18 cellular contexts compared by ENCODE assay signal in genomic region chr1:155919801-155920200, GRCh38. TPM values are rescaled to one million over a fixed set of nuclear protein-coding genes. Genes with fewer than 3 reads are reported as not detected.
DNase-seq lines count a peak whose midpoint lies in the region; ATAC-seq, FAIRE-seq and TF ChIP-seq lines count a peak whose summit lies in the region.
"Had no signal": no experiment of that assay in that cellular context is flagged by ENCODE, and none has a peak within 500 bp of the region (broad histone marks: within the 10 kb centered on the region; RNA-seq: fewer than 3 reads in every experiment).

No MANE protein-coding gene starts in this region.

- CTCF ChIA-PET in HepG2 (lab: Yijun Ruan, JAX; ENCODE audit: low intra/inter-chr PET ratio, low total read pairs), result no interaction called here

- 100% methylated on average over 2 of the region's 2 CpGs for WGBS in HepG2 (ENCODE audit: low lambda C conversion rate)
- 100% methylated on average over 2 of the region's 2 CpGs for WGBS in right lobe of liver (ENCODE audit: insufficient coverage, low coverage, low lambda C conversion rate, missing lambda C conversion rate)

- H3K27ac ChIP-seq in HepG2 (ENCODE audit: extremely low read length, insufficient read depth, low read length) (no peak overlapping the region), right lobe of liver (no peak overlapping the region)
- H3K27ac ChIP-seq: BLaER1 had no signal

- H3K9ac ChIP-seq in HepG2 (ENCODE audit: insufficient read depth, low read depth, low read length), result no peak overlapping the region
- H3K9ac ChIP-seq: BLaER1 had no signal

- DNase-seq in HepG2 (ENCODE audit: low spot score) (no peak), right lobe of liver (no peak), ureter (ENCODE audit: low spot score) (no peak)
- DNase-seq: 8988T; CD4-positive, alpha-beta memory T cell; DMS153; DMS79; GDM1; H9 had no signal

- H3K9me3 ChIP-seq in HepG2 (ENCODE audit: low read length) (no peaks in the 10 kb centered on the region), right lobe of liver (no peaks in the 10 kb centered on the region)
- H3K9me3 ChIP-seq: BLaER1 had no signal

- no peaks in the 10 kb centered on the region for H4K20me1 ChIP-seq in HepG2 (ENCODE audit: insufficient read depth, low read length)

- no peaks in the 10 kb centered on the region for H3K79me2 ChIP-seq in HepG2 (ENCODE audit: insufficient read depth, low read length)

- H3K4me1 ChIP-seq in HepG2 (ENCODE audit: insufficient read depth, low read length) (no peaks in the 10 kb centered on the region), right lobe of liver (no peaks in the 10 kb centered on the region)
- H3K4me1 ChIP-seq: BLaER1 had no signal

- no peak for ATAC-seq in HepG2
- ATAC-seq in right lobe of liver, result no peak
- no peak for ATAC-seq in GM18907 (IDR thresholded peaks at IDR 0.05; ENCODE audit: unreplicated experiment)

- H3K4me3 ChIP-seq in HepG2 (replicated peaks in 1 of 3; ENCODE audit: insufficient read depth in 1 of 3, low read depth in 2 of 3, low read length in 3 of 3), result no peak overlapping the region
- H3K4me3 ChIP-seq in right lobe of liver, result no peak overlapping the region
- H3K4me3 ChIP-seq: BLaER1 had no signal

- no peak overlapping the region for H3K4me2 ChIP-seq in HepG2 (ENCODE audit: low read depth, low read length)
- H3K4me2 ChIP-seq: BLaER1 had no signal

- no peak for FAIRE-seq in HepG2 (lab: Jason Lieb, UNC)
- FAIRE-seq: GM19239, H1, HTR-8/SVneo had no signal

- BruUV-seq in HepG2 (replicated peaks; lab: Mats Ljungman, UMichigan), result no TSS peak

- no peak for TF ChIP-seq CTCF in HepG2 (CRISPR knock-in tag; IDR thresholded peaks at IDR 0.05)
- no peak for TF ChIP-seq CTCF in right lobe of liver (IDR thresholded peaks at IDR 0.05)

- TF ChIP-seq POLR2A in HepG2 (IDR thresholded peaks at IDR 0.05; ENCODE audit: insufficient read depth in 1 of 2, low read depth in 2 of 2, low read length in 2 of 2), result no peak
- TF ChIP-seq POLR2A in right lobe of liver (IDR thresholded peaks at IDR 0.05), result no peak

- no peak for TF ChIP-seq RAD21 in HepG2 (CRISPR knock-in tag; IDR thresholded peaks at IDR 0.05)

- no peak for TF ChIP-seq EP300 in HepG2 (IDR thresholded peaks at IDR 0.05; ENCODE audit: low read depth in 2 of 2, low read length in 2 of 2)
- no peak for TF ChIP-seq EP300 in HepG2 (CRISPR knock-in tag; IDR thresholded peaks at IDR 0.05; ENCODE audit: borderline replicate concordance)

- POLR2A ChIA-PET in HepG2 (lab: Yijun Ruan, JAX), result interaction anchor here (1.3 to 1.5 kb wide), 3 partner anchors 11 to 14 kb away, joined by 3 to 4 read pairs (median 3); partner anchors contain the start of gene KHDC4

- H3K36me3 ChIP-seq in HepG2 (replicated peaks in 1 of 2; ENCODE audit: control insufficient read depth in 1 of 2, insufficient read depth in 2 of 2, low read length in 2 of 2), result peaks cover 26 to 76% of the 10 kb centered on the region in 2 experiments
- peaks cover 14 to 98% (median 56%) of the 10 kb centered on the region in 4 donors for H3K36me3 ChIP-seq in right lobe of liver

- no peak overlapping the region for H2AFZ ChIP-seq in HepG2 (ENCODE audit: low read length)

- in situ Hi-C loops in HepG2 (cut with HindIII; ENCODE audit: extremely low pct_ligation_motif_present, low pct_unique_long_range_greater_than_20kb), result no loop called here

- intact Hi-C loops in HepG2 (cut with micrococcal nuclease; ENCODE audit: unreplicated experiment) (no loop called here), right lobe of liver (cut with DNase I) (no loop called here)

- H3K27me3 ChIP-seq in HepG2 (ENCODE audit: control insufficient read depth in 1 of 2, insufficient read depth in 2 of 2, low read length in 2 of 2) (no peaks in the 10 kb centered on the region), right lobe of liver (no peaks in the 10 kb centered on the region)
- H3K27me3 ChIP-seq: BLaER1 had no signal

RNA-seq across cellular contexts. Expression of gene RIT1, which starts 8.7 kb away (rescaled TPM):
- total RNA-seq in HepG2 (2016; rRNA removed; fragmentation: Illumina TruSeq; extraction: Trizol), result 12.2 and 15.9 TPM in 2 replicates
- 1.8 and 2.7 TPM in 2 replicates for total RNA-seq in HepG2 (2016; cell fraction: cytosol; rRNA removed; fragmentation: Illumina TruSeq; extraction: Trizol; ENCODE audit: low read depth)
- total RNA-seq in HepG2 (2016; cell fraction: insoluble cytoplasmic fraction; rRNA removed; fragmentation: Illumina TruSeq; extraction: Trizol), result 12.0 and 18.3 TPM in 2 replicates
- total RNA-seq in HepG2 (2016; cell fraction: membrane; rRNA removed; fragmentation: Illumina TruSeq; extraction: Trizol), result 3.7 and 5.0 TPM in 2 replicates
- 5.1 and 6.9 TPM in 2 replicates for total RNA-seq in HepG2 (2016; cell fraction: nucleus; rRNA removed; fragmentation: Illumina TruSeq; extraction: Trizol)
- 29.3 and 32.2 TPM in 2 replicates for polyA plus RNA-seq in HepG2 (2011; rRNA removed)
- polyA plus RNA-seq in HepG2 (2011; cell fraction: cytosol; rRNA removed), result 27.0 and 36.8 TPM in 2 replicates
- 10.2 and 15.6 TPM in 2 replicates for polyA plus RNA-seq in HepG2 (2011; cell fraction: nucleus; rRNA removed)
- polyA plus RNA-seq in HepG2 (2012), result 14.8 and 19.9 TPM in 2 replicates
- 1.3 and 1.4 TPM in 2 replicates for polyA plus RNA-seq in HepG2 (2016; cell fraction: cytosol; fragmentation: Illumina TruSeq; extraction: Trizol; ENCODE audit: low read depth)
- 12.1 and 13.9 TPM in 2 replicates for polyA plus RNA-seq in HepG2 (2016; cell fraction: insoluble cytoplasmic fraction; fragmentation: Illumina TruSeq; extraction: Trizol; ENCODE audit: low read depth)
- 1.8 and 2.0 TPM in 2 replicates for polyA plus RNA-seq in HepG2 (2016; cell fraction: membrane; fragmentation: Illumina TruSeq; extraction: Trizol; ENCODE audit: low read depth)
- 13.6 and 15.1 TPM in 2 replicates for polyA plus RNA-seq in HepG2 (2016; cell fraction: nucleus; fragmentation: Illumina TruSeq; extraction: Trizol; ENCODE audit: insufficient read depth, low read depth)
- polyA minus RNA-seq in HepG2 (2011; rRNA and poly(A)+ RNA removed; ENCODE audit: low replicate concordance), result 23.7 and 26.0 TPM in 2 replicates
- polyA minus RNA-seq in HepG2 (2011; cell fraction: cytosol; rRNA and poly(A)+ RNA removed), result 16.1 and 17.4 TPM in 2 replicates
- 11.6 and 20.5 TPM in 2 replicates for polyA minus RNA-seq in HepG2 (2011; cell fraction: nucleus; rRNA and poly(A)+ RNA removed)
- total RNA-seq in right lobe of liver, result 10 to 100 TPM in 3 of 6 experiments, 1 to 10 TPM in 3; 4.9 to 28.3 (median 11.3) TPM
- total RNA-seq in ureter, result 29.8 TPM

RNA-seq across cellular contexts. Expression of gene KHDC4, which starts 14.4 kb away (rescaled TPM):
- total RNA-seq in HepG2 (2016; rRNA removed; fragmentation: Illumina TruSeq; extraction: Trizol), result 15.9 and 33.5 TPM in 2 replicates
- 17.8 and 22.2 TPM in 2 replicates for total RNA-seq in HepG2 (2016; cell fraction: cytosol; rRNA removed; fragmentation: Illumina TruSeq; extraction: Trizol; ENCODE audit: low read depth)
- total RNA-seq in HepG2 (2016; cell fraction: insoluble cytoplasmic fraction; rRNA removed; fragmentation: Illumina TruSeq; extraction: Trizol), result 17.1 and 30.7 TPM in 2 replicates
- total RNA-seq in HepG2 (2016; cell fraction: membrane; rRNA removed; fragmentation: Illumina TruSeq; extraction: Trizol), result 16.0 and 18.2 TPM in 2 replicates
- 51.8 and 57.5 TPM in 2 replicates for total RNA-seq in HepG2 (2016; cell fraction: nucleus; rRNA removed; fragmentation: Illumina TruSeq; extraction: Trizol)
- polyA plus RNA-seq in HepG2 (2011; rRNA removed), result 74.5 and 92.0 TPM in 2 replicates
- 35.4 and 38.7 TPM in 2 replicates for polyA plus RNA-seq in HepG2 (2011; cell fraction: cytosol; rRNA removed)
- 126 and 134 TPM in 2 replicates for polyA plus RNA-seq in HepG2 (2011; cell fraction: nucleus; rRNA removed)
- polyA plus RNA-seq in HepG2 (2012), result 37.2 and 38.4 TPM in 2 replicates
- 2.1 and 2.5 TPM in 2 replicates for polyA plus RNA-seq in HepG2 (2016; cell fraction: cytosol; fragmentation: Illumina TruSeq; extraction: Trizol; ENCODE audit: low read depth)
- 14.7 and 16.3 TPM in 2 replicates for polyA plus RNA-seq in HepG2 (2016; cell fraction: insoluble cytoplasmic fraction; fragmentation: Illumina TruSeq; extraction: Trizol; ENCODE audit: low read depth)
- polyA plus RNA-seq in HepG2 (2016; cell fraction: membrane; fragmentation: Illumina TruSeq; extraction: Trizol; ENCODE audit: low read depth), result 4.2 and 4.7 TPM in 2 replicates
- polyA plus RNA-seq in HepG2 (2016; cell fraction: nucleus; fragmentation: Illumina TruSeq; extraction: Trizol; ENCODE audit: insufficient read depth, low read depth), result 113 and 121 TPM in 2 replicates
- polyA minus RNA-seq in HepG2 (2011; rRNA and poly(A)+ RNA removed; ENCODE audit: low replicate concordance), result 83.9 and 155 TPM in 2 replicates
- 19.6 and 24.9 TPM in 2 replicates for polyA minus RNA-seq in HepG2 (2011; cell fraction: cytosol; rRNA and poly(A)+ RNA removed)
- 113 and 148 TPM in 2 replicates for polyA minus RNA-seq in HepG2 (2011; cell fraction: nucleus; rRNA and poly(A)+ RNA removed)
- total RNA-seq in right lobe of liver, result 10 to 100 TPM; 14.1 to 19.0 (median 17.2) TPM
- total RNA-seq in ureter, result 83.8 TPM

RNA-seq across cellular contexts. Expression of gene RXFP4, which starts 21.6 kb away (rescaled TPM):
- total RNA-seq in HepG2 (2016; rRNA removed; fragmentation: Illumina TruSeq; extraction: Trizol), result 0.38 TPM in 1 of 2 replicates, not detected in the other
- not detected in 2 replicates for total RNA-seq in HepG2 (2016; cell fraction: cytosol; rRNA removed; fragmentation: Illumina TruSeq; extraction: Trizol; ENCODE audit: low read depth)
- 0.25 and 0.28 TPM in 2 replicates for total RNA-seq in HepG2 (2016; cell fraction: insoluble cytoplasmic fraction; rRNA removed; fragmentation: Illumina TruSeq; extraction: Trizol)
- total RNA-seq in HepG2 (2016; cell fraction: membrane; rRNA removed; fragmentation: Illumina TruSeq; extraction: Trizol), result not detected in 2 replicates
- 0.31 TPM in 1 of 2 replicates, not detected in the other for total RNA-seq in HepG2 (2016; cell fraction: nucleus; rRNA removed; fragmentation: Illumina TruSeq; extraction: Trizol)
- 1.4 and 1.9 TPM in 2 replicates for polyA plus RNA-seq in HepG2 (2011; rRNA removed)
- polyA plus RNA-seq in HepG2 (2011; cell fraction: cytosol; rRNA removed), result 1.3 and 2.1 TPM in 2 replicates
- 0.42 and 0.48 TPM in 2 replicates for polyA plus RNA-seq in HepG2 (2011; cell fraction: nucleus; rRNA removed)
- 0.48 and 0.72 TPM in 2 replicates for polyA plus RNA-seq in HepG2 (2012)
- polyA plus RNA-seq in HepG2 (2016; cell fraction: cytosol; fragmentation: Illumina TruSeq; extraction: Trizol; ENCODE audit: low read depth), result 0.08 TPM in 1 of 2 replicates, not detected in the other
- not detected in 2 replicates for polyA plus RNA-seq in HepG2 (2016; cell fraction: insoluble cytoplasmic fraction; fragmentation: Illumina TruSeq; extraction: Trizol; ENCODE audit: low read depth)
- not detected in 2 replicates for polyA plus RNA-seq in HepG2 (2016; cell fraction: membrane; fragmentation: Illumina TruSeq; extraction: Trizol; ENCODE audit: low read depth)
- polyA plus RNA-seq in HepG2 (2016; cell fraction: nucleus; fragmentation: Illumina TruSeq; extraction: Trizol; ENCODE audit: insufficient read depth, low read depth), result 0.64 and 0.79 TPM in 2 replicates
- polyA minus RNA-seq in HepG2 (2011; rRNA and poly(A)+ RNA removed; ENCODE audit: low replicate concordance), result 1.4 and 2.7 TPM in 2 replicates
- 0.49 TPM in 1 of 2 replicates, not detected in the other for polyA minus RNA-seq in HepG2 (2011; cell fraction: cytosol; rRNA and poly(A)+ RNA removed)
- polyA minus RNA-seq in HepG2 (2011; cell fraction: nucleus; rRNA and poly(A)+ RNA removed), result 0.39 and 1.1 TPM in 2 replicates
- not detected for total RNA-seq in right lobe of liver
- not detected for total RNA-seq in ureter
- total RNA-seq: A673; CD4-positive, alpha-beta memory T cell; Daoy; H1; H9 had no signal
- polyA plus RNA-seq: AG04450, CD14-positive monocyte, H1 had no signal

RNA-seq across cellular contexts. Expression of gene ARHGEF2, which starts 58.5 kb away (rescaled TPM):
- total RNA-seq in HepG2 (2016; rRNA removed; fragmentation: Illumina TruSeq; extraction: Trizol), result 15.0 and 16.1 TPM in 2 replicates
- 7.7 and 8.4 TPM in 2 replicates for total RNA-seq in HepG2 (2016; cell fraction: cytosol; rRNA removed; fragmentation: Illumina TruSeq; extraction: Trizol; ENCODE audit: low read depth)
- total RNA-seq in HepG2 (2016; cell fraction: insoluble cytoplasmic fraction; rRNA removed; fragmentation: Illumina TruSeq; extraction: Trizol), result 12.9 and 18.6 TPM in 2 replicates
- 10.3 and 11.1 TPM in 2 replicates for total RNA-seq in HepG2 (2016; cell fraction: membrane; rRNA removed; fragmentation: Illumina TruSeq; extraction: Trizol)
- total RNA-seq in HepG2 (2016; cell fraction: nucleus; rRNA removed; fragmentation: Illumina TruSeq; extraction: Trizol), result 13.2 and 15.5 TPM in 2 replicates
- 32.1 and 33.1 TPM in 2 replicates for polyA plus RNA-seq in HepG2 (2011; rRNA removed)
- 15.2 and 17.5 TPM in 2 replicates for polyA plus RNA-seq in HepG2 (2011; cell fraction: cytosol; rRNA removed)
- 104 and 108 TPM in 2 replicates for polyA plus RNA-seq in HepG2 (2011; cell fraction: nucleus; rRNA removed)
- 28.0 and 37.8 TPM in 2 replicates for polyA plus RNA-seq in HepG2 (2012)
- polyA plus RNA-seq in HepG2 (2016; cell fraction: cytosol; fragmentation: Illumina TruSeq; extraction: Trizol; ENCODE audit: low read depth), result 1.9 and 2.0 TPM in 2 replicates
- 13.1 and 13.4 TPM in 2 replicates for polyA plus RNA-seq in HepG2 (2016; cell fraction: insoluble cytoplasmic fraction; fragmentation: Illumina TruSeq; extraction: Trizol; ENCODE audit: low read depth)
- polyA plus RNA-seq in HepG2 (2016; cell fraction: membrane; fragmentation: Illumina TruSeq; extraction: Trizol; ENCODE audit: low read depth), result 3.6 and 3.8 TPM in 2 replicates
- 34.1 and 35.2 TPM in 2 replicates for polyA plus RNA-seq in HepG2 (2016; cell fraction: nucleus; fragmentation: Illumina TruSeq; extraction: Trizol; ENCODE audit: insufficient read depth, low read depth)
- polyA minus RNA-seq in HepG2 (2011; rRNA and poly(A)+ RNA removed; ENCODE audit: low replicate concordance), result 54.1 and 96.8 TPM in 2 replicates
- 17.6 and 19.9 TPM in 2 replicates for polyA minus RNA-seq in HepG2 (2011; cell fraction: cytosol; rRNA and poly(A)+ RNA removed)
- polyA minus RNA-seq in HepG2 (2011; cell fraction: nucleus; rRNA and poly(A)+ RNA removed), result 50.0 and 65.8 TPM in 2 replicates
- 10 to 100 TPM in 4 of 6 experiments, 1 to 10 TPM in 2; 7.9 to 23.8 (median 13.1) TPM for total RNA-seq in right lobe of liver
- total RNA-seq in ureter, result 104 TPM
